In genomic region chr19:10555613-10555979, GRCh38 we compare ENCODE assay signal across 17 cellular contexts. TPM values are rescaled to one million over a fixed set of nuclear protein-coding genes. Genes with fewer than 3 reads are reported as not detected.
DNase-seq lines count a peak whose midpoint lies in the region; ATAC-seq, FAIRE-seq and TF ChIP-seq lines count a peak whose summit lies in the region.
"Had no signal": no experiment of that assay in that cellular context is flagged by ENCODE, and none has a peak within 500 bp of the region (broad histone marks: within the 10 kb centered on the region; RNA-seq: fewer than 3 reads in every experiment).

No MANE protein-coding gene starts in this region.

- H3K27ac Mint-ChIP-seq in activated naive CD4-positive, alpha-beta T cell treated with anti-CD3 and anti-CD28 coated beads for 36 hours: peak overlapping the region; percentile 75
- H3K27ac Mint-ChIP-seq: nephron had no signal

- H3K36me3 ChIP-seq in K562 (ENCODE audit: control insufficient read depth, insufficient read depth, low read length): peaks cover 94% of the 10 kb centered on the region
- peaks cover 0 to 100% (median 96%) of the 10 kb centered on the region in 6 donors for H3K36me3 ChIP-seq in spleen

- no peak overlapping the region for H2AFZ ChIP-seq in K562 (ENCODE audit: low read depth, low read length)

- 91% methylated on average over 7 of the region's 7 CpGs for WGBS in K562 (ENCODE audit: insufficient coverage, low coverage, missing lambda C conversion rate)
- 47 to 64% (median 55%) methylated on average over 7 of the region's 7 CpGs for WGBS in spleen, 5 donors

- intact Hi-C loops in activated naive CD4-positive, alpha-beta T cell treated with anti-CD3 and anti-CD28 coated beads for 36 hours (cut with micrococcal nuclease): loop anchor here (1.0 kb wide), 1 partner anchor 10 kb away; no protein-coding TSS in a partner anchor
- intact Hi-C loops in K562 (cut with micrococcal nuclease): no loop called here
- intact Hi-C loops in spleen (cut with DNase I; ENCODE audit: low total_unique reads): no loop called here

- no peak for TF ChIP-seq RAD21 in K562 (CRISPR knock-in tag; conservative IDR thresholded peaks at IDR 0.05 in 1 of 2, IDR thresholded peaks at IDR 0.05 in 1 of 2)

- H3K27ac ChIP-seq in K562 (ENCODE audit: extremely low read depth, low read depth, low read length) (no peak overlapping the region), spleen (peak overlapping the region in 6 of 8 donors; percentile 4 to 87 (median 72))

- POLR2A ChIA-PET in K562 (lab: Yijun Ruan, JAX): interaction anchor here (0.7 to 2.8 kb wide), 8 partner anchors 8 to 55 kb away, joined by 3 to 14 read pairs (median 6); partner anchors contain the start of gene KRI1

- no peaks in the 10 kb centered on the region for H3K27me3 Mint-ChIP-seq in activated naive CD4-positive, alpha-beta T cell treated with anti-CD3 and anti-CD28 coated beads for 36 hours (ENCODE audit: low read depth)

- TF ChIP-seq EP300 in K562 (IDR thresholded peaks at IDR 0.05; ENCODE audit: low read length): no peak

- H3K9me3 Mint-ChIP-seq in activated naive CD4-positive, alpha-beta T cell treated with anti-CD3 and anti-CD28 coated beads for 36 hours: no peaks in the 10 kb centered on the region
- H3K9me3 Mint-ChIP-seq: nephron had no signal

- CTCF ChIA-PET in activated naive CD4-positive, alpha-beta T cell treated with anti-CD3 and anti-CD28 coated beads for 36 hours (lab: Charles Lee): interaction anchor here (1.2 to 1.8 kb wide), 2 partner anchors 14 to 144 kb away, joined by 4 to 5 read pairs; no protein-coding TSS in a partner anchor
- CTCF ChIA-PET in K562 (lab: Yijun Ruan, JAX; ENCODE audit: low intra/inter-chr PET ratio): interaction anchor here (0.6 kb wide), 1 partner anchor 17 kb away, joined by 3 read pairs; no protein-coding TSS in a partner anchor

- peaks cover 55% of the 10 kb centered on the region for H3K36me3 Mint-ChIP-seq in activated naive CD4-positive, alpha-beta T cell treated with anti-CD3 and anti-CD28 coated beads for 36 hours (ENCODE audit: low read depth)

- in situ Hi-C loops in K562 (cut with MboI): no loop called here

- no peak for FAIRE-seq in K562 (lab: Jason Lieb, UNC)
- FAIRE-seq: RCC 7860 had no signal

- H3K4me1 ChIP-seq in K562 (replicated peaks in 1 of 2; ENCODE audit: control insufficient read depth in 2 of 2, insufficient read depth in 2 of 2, low read length in 2 of 2): peaks cover 0 to 26% of the 10 kb centered on the region in 2 experiments; a peak in 2 of 5 replicates
- peaks cover 23 to 63% (median 42%) of the 10 kb centered on the region in 6 donors for H3K4me1 ChIP-seq in spleen

- H3K27me3 ChIP-seq in K562 (ENCODE audit: control insufficient read depth in 2 of 2, insufficient read depth in 2 of 2, low read length in 2 of 2) (no peaks in the 10 kb centered on the region), spleen (replicated peaks in 1 of 7) (no peaks in the 10 kb centered on the region)

- H3K79me2 ChIP-seq in K562 (ENCODE audit: control insufficient read depth, insufficient read depth, low read length): no peaks in the 10 kb centered on the region; the same call in 2 of the 3 replicates

- BruUV-seq in K562 (replicated peaks; lab: Mats Ljungman, UMichigan): no TSS peak

- H3K9me3 ChIP-seq in K562 (replicated peaks; ENCODE audit: control insufficient read depth, insufficient read depth, low read depth, low read length) (peaks cover 3% of the 10 kb centered on the region), spleen (no peaks in the 10 kb centered on the region)

- peaks cover 11% of the 10 kb centered on the region for H4K20me1 ChIP-seq in K562 (replicated peaks; ENCODE audit: control insufficient read depth, insufficient read depth, low read length)

- ATAC-seq in K562 (no peak), HG02840 (IDR thresholded peaks at IDR 0.05; ENCODE audit: low FRiP score, unreplicated experiment) (no peak), GM18520 (IDR thresholded peaks at IDR 0.05; ENCODE audit: unreplicated experiment) (no peak), esophagus mucosa (no peak)

- H3K4me2 ChIP-seq in K562 (ENCODE audit: insufficient read depth, low read length): no peak overlapping the region

- DNase-seq in activated naive CD4-positive, alpha-beta T cell treated with anti-CD3 and anti-CD28 coated beads for 36 hours: no peak
- no peak for DNase-seq in activated naive CD4-positive, alpha-beta T cell (lab: John Stamatoyannopoulos, UW)
- DNase-seq in MV-4-11 (lab: John Stamatoyannopoulos, UW) (peak; percentile 52), K562 (ENCODE audit: extremely low read depth in 1 of 4, low spot score in 3 of 4) (no peak), spleen (no peak)
- DNase-seq: activated CD4-positive, alpha-beta T cell treated with anti-CD3 and anti-CD28 coated beads for 4 hours; activated effector memory CD4-positive, alpha-beta T cell treated with anti-CD3 and anti-CD28 coated beads, Interleukin-2, amount 50 U/mL, for 16 hours; NCI-H1930; NCI-H526; stimulated activated CD4-positive, alpha-beta T cell treated with anti-CD3 and anti-CD28 coated beads, Interleukin-2, amount 100 ng/mL, for 24 hours; SW 1271; trophoblast cell had no signal

- H3K9ac ChIP-seq in K562 (ENCODE audit: insufficient read depth in 1 of 2, low read depth in 2 of 2, low read length in 2 of 2): no peak overlapping the region

- H3K4me3 Mint-ChIP-seq in activated naive CD4-positive, alpha-beta T cell treated with anti-CD3 and anti-CD28 coated beads for 36 hours: no peak overlapping the region
- H3K4me3 Mint-ChIP-seq: nephron had no signal

- H3K4me3 ChIP-seq in K562 (no peak overlapping the region), spleen (no peak overlapping the region)

- H3K9me1 ChIP-seq in K562 (ENCODE audit: control insufficient read depth, insufficient read depth, low read length): peaks cover 3% of the 10 kb centered on the region

- TF ChIP-seq CTCF in K562 (IDR thresholded peaks at IDR 0.05 in 2 of 3, conservative IDR thresholded peaks at IDR 0.05 in 1 of 3; ENCODE audit: insufficient read depth in 2 of 3, low read depth in 1 of 3, low read length in 3 of 3) (no peak), spleen (IDR thresholded peaks at IDR 0.05 in 8 of 11, conservative IDR thresholded peaks at IDR 0.05 in 3 of 11) (no peak)

- no peak for TF ChIP-seq POLR2A in K562 (conservative IDR thresholded peaks at IDR 0.05)
- no peak for TF ChIP-seq POLR2A in spleen (IDR thresholded peaks at IDR 0.05)

- peaks cover 54% of the 10 kb centered on the region for H3K4me1 Mint-ChIP-seq in activated naive CD4-positive, alpha-beta T cell treated with anti-CD3 and anti-CD28 coated beads for 36 hours (ENCODE audit: low read depth)
- H3K4me1 Mint-ChIP-seq: nephron had no signal

RNA-seq across cellular contexts. Expression of gene KRI1, which starts 10.2 kb away (rescaled TPM):
- total RNA-seq in activated naive CD4-positive, alpha-beta T cell treated with anti-CD3 and anti-CD28 coated beads for 36 hours: 10 to 100 TPM; 50.2 to 51.7 TPM
- total RNA-seq in K562 (2011; cell fraction: chromatin; rRNA removed; ENCODE audit: low replicate concordance): 85.4 and 105 TPM in 2 replicates
- 60.1 and 62.2 TPM in 2 replicates for total RNA-seq in K562 (2011; cell fraction: nucleolus; rRNA removed)
- total RNA-seq in K562 (2011; cell fraction: nucleoplasm; rRNA removed): 49.0 and 54.8 TPM in 2 replicates
- total RNA-seq in K562 (2014; rRNA removed) (44.6 and 50.3 TPM in 2 replicates), K562 (2014; rRNA removed; fragmentation: Illumina TruSeq; extraction: Trizol) (21.9 and 22.0 TPM in 2 replicates), K562 (2015; rRNA removed; fragmentation: Illumina TruSeq; extraction: Trizol) (24.7 and 25.0 TPM in 2 replicates), K562 (2021) (34.3 and 37.7 TPM in 2 replicates), spleen (10 to 100 TPM; 24.9 to 39.6 (median 31.4) TPM), esophagus mucosa (22.5 TPM)
- polyA plus RNA-seq in K562 (2011; rRNA removed) (20.0 and 22.8 TPM in 2 replicates), K562 (2014; fragmentation: Illumina TruSeq; extraction: Trizol) (35.2 and 37.7 TPM in 2 replicates), K562 (2014; fragmentation: Nextera tagmentation; extraction: Ambion mirVana) (1 to 10 TPM; 1.1 to 2.0 TPM), K562 (2014; rRNA removed) (45.3 and 50.7 TPM in 2 replicates), spleen (10 to 100 TPM; 31.5 to 43.3 (median 39.1) TPM)
- polyA plus RNA-seq in K562 (2011; cell fraction: cytosol; rRNA removed): 10.8 and 17.6 TPM in 2 replicates
- polyA plus RNA-seq in K562 (2011; cell fraction: nucleus; rRNA removed): 52.6 and 92.9 TPM in 2 replicates
- 34.7 and 40.9 TPM in 2 replicates for polyA plus RNA-seq in K562 (2012)
- polyA minus RNA-seq in K562 (2011; rRNA and poly(A)+ RNA removed): 15.9 and 20.0 TPM in 2 replicates
- 19.5 and 21.1 TPM in 2 replicates for polyA minus RNA-seq in K562 (2011; cell fraction: cytosol; rRNA and poly(A)+ RNA removed)
- polyA minus RNA-seq in K562 (2011; cell fraction: nucleus; rRNA and poly(A)+ RNA removed): 19.5 and 20.2 TPM in 2 replicates

RNA-seq across cellular contexts. Expression of gene ATG4D, which starts 11.9 kb away (rescaled TPM):
- 10 to 100 TPM; 21.6 to 22.5 TPM for total RNA-seq in activated naive CD4-positive, alpha-beta T cell treated with anti-CD3 and anti-CD28 coated beads for 36 hours
- 20.6 and 77.4 TPM in 2 replicates for total RNA-seq in K562 (2011; cell fraction: chromatin; rRNA removed; ENCODE audit: low replicate concordance)
- 91.2 and 95.1 TPM in 2 replicates for total RNA-seq in K562 (2011; cell fraction: nucleolus; rRNA removed)
- 39.5 and 45.9 TPM in 2 replicates for total RNA-seq in K562 (2011; cell fraction: nucleoplasm; rRNA removed)
- total RNA-seq in K562 (2014; rRNA removed): 37.2 and 41.3 TPM in 2 replicates
- 9.1 and 12.8 TPM in 2 replicates for total RNA-seq in K562 (2014; rRNA removed; fragmentation: Illumina TruSeq; extraction: Trizol)
- 22.9 and 26.8 TPM in 2 replicates for total RNA-seq in K562 (2015; rRNA removed; fragmentation: Illumina TruSeq; extraction: Trizol)
- 55.9 and 66.1 TPM in 2 replicates for total RNA-seq in K562 (2021)
- 20.4 and 27.9 TPM in 2 replicates for polyA plus RNA-seq in K562 (2011; rRNA removed)
- polyA plus RNA-seq in K562 (2011; cell fraction: cytosol; rRNA removed): 36.3 and 59.9 TPM in 2 replicates
- polyA plus RNA-seq in K562 (2011; cell fraction: nucleus; rRNA removed): 75.3 and 124 TPM in 2 replicates
- polyA plus RNA-seq in K562 (2012): 45.0 and 67.2 TPM in 2 replicates
- 22.9 and 40.2 TPM in 2 replicates for polyA plus RNA-seq in K562 (2014; fragmentation: Illumina TruSeq; extraction: Trizol)
- 1 to 10 TPM in 1 of 2 experiments, under 1 TPM in 1; 0.51 to 1.7 TPM for polyA plus RNA-seq in K562 (2014; fragmentation: Nextera tagmentation; extraction: Ambion mirVana)
- 45.4 and 55.3 TPM in 2 replicates for polyA plus RNA-seq in K562 (2014; rRNA removed)
- 7.4 and 12.6 TPM in 2 replicates for polyA minus RNA-seq in K562 (2011; rRNA and poly(A)+ RNA removed)
- 18.2 and 37.3 TPM in 2 replicates for polyA minus RNA-seq in K562 (2011; cell fraction: cytosol; rRNA and poly(A)+ RNA removed)
- polyA minus RNA-seq in K562 (2011; cell fraction: nucleus; rRNA and poly(A)+ RNA removed): 20.8 and 24.9 TPM in 2 replicates
- 10 to 100 TPM; 18.2 to 40.5 (median 31.5) TPM for total RNA-seq in spleen
- polyA plus RNA-seq in spleen: 10 to 100 TPM; 18.7 to 36.0 (median 33.8) TPM
- 42.2 TPM for total RNA-seq in esophagus mucosa

RNA-seq across cellular contexts. Expression of gene CDKN2D, which starts 13.2 kb away (rescaled TPM):
- 10 to 100 TPM; 69.2 to 75.2 TPM for total RNA-seq in activated naive CD4-positive, alpha-beta T cell treated with anti-CD3 and anti-CD28 coated beads for 36 hours
- 3.0 and 4.1 TPM in 2 replicates for total RNA-seq in K562 (2011; cell fraction: chromatin; rRNA removed; ENCODE audit: low replicate concordance)
- 4.5 and 5.1 TPM in 2 replicates for total RNA-seq in K562 (2011; cell fraction: nucleolus; rRNA removed)
- total RNA-seq in K562 (2011; cell fraction: nucleoplasm; rRNA removed): 4.1 and 6.0 TPM in 2 replicates
- total RNA-seq in K562 (2014; rRNA removed) (1.7 and 2.7 TPM in 2 replicates), K562 (2014; rRNA removed; fragmentation: Illumina TruSeq; extraction: Trizol) (1.7 and 2.4 TPM in 2 replicates), K562 (2015; rRNA removed; fragmentation: Illumina TruSeq; extraction: Trizol) (3.2 and 3.7 TPM in 2 replicates), K562 (2021) (4.1 and 4.7 TPM in 2 replicates), spleen (10 to 100 TPM; 24.7 to 69.6 (median 44.5) TPM), esophagus mucosa (8.4 TPM)
- polyA plus RNA-seq in K562 (2011; rRNA removed) (5.7 and 6.6 TPM in 2 replicates), K562 (2014; fragmentation: Illumina TruSeq; extraction: Trizol) (3.7 and 4.0 TPM in 2 replicates), K562 (2014; fragmentation: Nextera tagmentation; extraction: Ambion mirVana) (1 to 10 TPM in 1 of 2 experiments, under 1 TPM in 1; 0.41 to 1.0 TPM), K562 (2014; rRNA removed) (6.7 and 8.2 TPM in 2 replicates), spleen (10 to 100 TPM; 30.0 to 35.4 (median 33.5) TPM)
- 9.6 and 11.2 TPM in 2 replicates for polyA plus RNA-seq in K562 (2011; cell fraction: cytosol; rRNA removed)
- 4.6 and 6.0 TPM in 2 replicates for polyA plus RNA-seq in K562 (2011; cell fraction: nucleus; rRNA removed)
- 4.6 and 12.8 TPM in 2 replicates for polyA plus RNA-seq in K562 (2012)
- 1.7 and 2.1 TPM in 2 replicates for polyA minus RNA-seq in K562 (2011; rRNA and poly(A)+ RNA removed)
- polyA minus RNA-seq in K562 (2011; cell fraction: cytosol; rRNA and poly(A)+ RNA removed): 1.9 and 5.0 TPM in 2 replicates
- polyA minus RNA-seq in K562 (2011; cell fraction: nucleus; rRNA and poly(A)+ RNA removed): 1.1 and 1.2 TPM in 2 replicates

RNA-seq across cellular contexts. Expression of gene AP1M2, which starts 31.5 kb away (rescaled TPM):
- total RNA-seq in activated naive CD4-positive, alpha-beta T cell treated with anti-CD3 and anti-CD28 coated beads for 36 hours: not detected
- not detected in 2 replicates for total RNA-seq in K562 (2011; cell fraction: chromatin; rRNA removed; ENCODE audit: low replicate concordance)
- 1.2 TPM in 1 of 2 replicates, not detected in the other for total RNA-seq in K562 (2011; cell fraction: nucleolus; rRNA removed)
- 1.1 and 1.7 TPM in 2 replicates for total RNA-seq in K562 (2011; cell fraction: nucleoplasm; rRNA removed)
- total RNA-seq in K562 (2014; rRNA removed) (0.59 TPM in 1 of 2 replicates, not detected in the other), K562 (2014; rRNA removed; fragmentation: Illumina TruSeq; extraction: Trizol) (0.57 and 1.3 TPM in 2 replicates), K562 (2015; rRNA removed; fragmentation: Illumina TruSeq; extraction: Trizol) (0.15 TPM in 1 of 2 replicates, not detected in the other), K562 (2021) (0.33 and 0.40 TPM in 2 replicates), spleen (1 to 10 TPM in 3 of 7 donors, under 1 TPM in 3, not detected in 1; 0.65 to 2.1 (median 0.93) TPM), esophagus mucosa (61.5 TPM)
- polyA plus RNA-seq in K562 (2011; rRNA removed) (0.39 and 0.50 TPM in 2 replicates), K562 (2014; fragmentation: Illumina TruSeq; extraction: Trizol) (0.68 TPM in 1 of 2 replicates, not detected in the other), K562 (2014; fragmentation: Nextera tagmentation; extraction: Ambion mirVana) (1 to 10 TPM; 1.1 to 1.4 TPM), K562 (2014; rRNA removed) (1.1 and 1.3 TPM in 2 replicates), spleen (under 1 TPM; 0.09 to 0.83 (median 0.74) TPM)
- 0.34 and 1.0 TPM in 2 replicates for polyA plus RNA-seq in K562 (2011; cell fraction: cytosol; rRNA removed)
- 0.24 and 0.41 TPM in 2 replicates for polyA plus RNA-seq in K562 (2011; cell fraction: nucleus; rRNA removed)
- polyA plus RNA-seq in K562 (2012): 0.55 and 0.68 TPM in 2 replicates
- 0.11 TPM in 1 of 2 replicates, not detected in the other for polyA minus RNA-seq in K562 (2011; rRNA and poly(A)+ RNA removed)
- 0.95 and 2.2 TPM in 2 replicates for polyA minus RNA-seq in K562 (2011; cell fraction: cytosol; rRNA and poly(A)+ RNA removed)
- polyA minus RNA-seq in K562 (2011; cell fraction: nucleus; rRNA and poly(A)+ RNA removed): 0.78 TPM in 1 of 2 replicates, not detected in the other

RNA-seq across cellular contexts. Expression of gene S1PR5, which starts 38.3 kb away (rescaled TPM):
- not detected for total RNA-seq in activated naive CD4-positive, alpha-beta T cell treated with anti-CD3 and anti-CD28 coated beads for 36 hours
- total RNA-seq in K562 (2011; cell fraction: chromatin; rRNA removed; ENCODE audit: low replicate concordance): 0.48 and 1.0 TPM in 2 replicates
- total RNA-seq in K562 (2011; cell fraction: nucleolus; rRNA removed): 0.92 and 1.0 TPM in 2 replicates
- total RNA-seq in K562 (2011; cell fraction: nucleoplasm; rRNA removed): 0.31 and 0.81 TPM in 2 replicates
- 0.18 and 0.37 TPM in 2 replicates for total RNA-seq in K562 (2014; rRNA removed)
- 0.26 TPM in 1 of 2 replicates, not detected in the other for total RNA-seq in K562 (2014; rRNA removed; fragmentation: Illumina TruSeq; extraction: Trizol)
- 0.11 TPM in 1 of 2 replicates, not detected in the other for total RNA-seq in K562 (2015; rRNA removed; fragmentation: Illumina TruSeq; extraction: Trizol)
- total RNA-seq in K562 (2021): 0.16 and 0.35 TPM in 2 replicates
- polyA plus RNA-seq in K562 (2011; rRNA removed): 0.14 and 0.54 TPM in 2 replicates
- 0.19 and 1.3 TPM in 2 replicates for polyA plus RNA-seq in K562 (2011; cell fraction: cytosol; rRNA removed)
- 0.15 and 0.46 TPM in 2 replicates for polyA plus RNA-seq in K562 (2011; cell fraction: nucleus; rRNA removed)
- polyA plus RNA-seq in K562 (2012): 0.12 and 0.25 TPM in 2 replicates
- polyA plus RNA-seq in K562 (2014; fragmentation: Illumina TruSeq; extraction: Trizol): 0.17 TPM in 1 of 2 replicates, not detected in the other
- under 1 TPM in 1 of 2 experiments, not detected in 1; 0.03 TPM for polyA plus RNA-seq in K562 (2014; fragmentation: Nextera tagmentation; extraction: Ambion mirVana)
- polyA plus RNA-seq in K562 (2014; rRNA removed): 0.12 and 0.49 TPM in 2 replicates
- polyA minus RNA-seq in K562 (2011; rRNA and poly(A)+ RNA removed): 0.67 and 0.78 TPM in 2 replicates
- not detected in 2 replicates for polyA minus RNA-seq in K562 (2011; cell fraction: cytosol; rRNA and poly(A)+ RNA removed)
- 0.27 and 0.44 TPM in 2 replicates for polyA minus RNA-seq in K562 (2011; cell fraction: nucleus; rRNA and poly(A)+ RNA removed)
- total RNA-seq in spleen: 10 to 100 TPM in 3 of 7 donors, 1 to 10 TPM in 4; 4.0 to 21.2 (median 9.2) TPM
- 1 to 10 TPM in 2 of 3 donors, under 1 TPM in 1; 0.52 to 2.1 (median 1.2) TPM for polyA plus RNA-seq in spleen
- total RNA-seq in esophagus mucosa: 7.9 TPM
